In genomic region chrX:56745019-56745418, GRCh38 we compare ENCODE assay signal across 12 cellular contexts. TPM values are rescaled to one million over a fixed set of nuclear protein-coding genes. Genes with fewer than 3 reads are reported as not detected.
DNase-seq lines count a peak whose midpoint lies in the region; TF ChIP-seq lines count a peak whose summit lies in the region.
"Had no signal": no experiment of that assay in that cellular context is flagged by ENCODE, and none has a peak within 500 bp of the region (broad histone marks: within the 10 kb centered on the region; RNA-seq: fewer than 3 reads in every experiment).

No MANE protein-coding gene starts in this region.

- H3K27me3 ChIP-seq in stomach: no peaks in the 10 kb centered on the region
- H3K27me3 ChIP-seq: suprapubic skin had no signal

- peak; percentile 48 for DNase-seq in Caki2 (ENCODE audit: low read depth)
- DNase-seq in HK-2 (ENCODE audit: unreplicated experiment): peak; percentile 21
- peak; percentile 65 for DNase-seq in astrocyte of the spinal cord (ENCODE audit: low read depth, low spot score)
- DNase-seq in kidney tubule cell (ENCODE audit: low spot score): peak; percentile 78
- DNase-seq in NCI-H2196 treated with DMSO at 0.1 percent for 48 hours (lab: John Stamatoyannopoulos, UW; ENCODE audit: unreplicated experiment): no peak
- DNase-seq in NCI-H1092 treated with DMSO at 0.1 percent for 48 hours (lab: John Stamatoyannopoulos, UW): no peak
- DNase-seq in stomach: no peak
- DNase-seq: DMS79; NCI-H2171; nucleus accumbens; stimulated activated CD4-positive, alpha-beta T cell treated with anti-CD3 and anti-CD28 coated beads, Interleukin-1b, Interleukin-23, amount 100 ng/mL, for 48 hours had no signal

- H3K4me1 ChIP-seq in stomach: no peaks in the 10 kb centered on the region

- H3K27ac ChIP-seq in stomach: no peak overlapping the region
- H3K27ac ChIP-seq: suprapubic skin had no signal

- 73 to 83% (median 76%) methylated on average over 4 of the region's 4 CpGs for WGBS in stomach, 5 donors

- no peak for TF ChIP-seq CTCF in astrocyte of the spinal cord (IDR thresholded peaks at IDR 0.05; ENCODE audit: low read depth, low read length)
- no peak for TF ChIP-seq CTCF in stomach (IDR thresholded peaks at IDR 0.05)

- H3K4me3 ChIP-seq in astrocyte of the spinal cord (ENCODE audit: low read depth, low read length) (no peak overlapping the region), stomach (no peak overlapping the region)
- H3K4me3 ChIP-seq: suprapubic skin had no signal

- H3K9me3 ChIP-seq in stomach: peaks cover 0 to 10% (median 4%) of the 10 kb centered on the region in 4 donors
- H3K9me3 ChIP-seq: suprapubic skin had no signal

- TF ChIP-seq EP300 in stomach (IDR thresholded peaks at IDR 0.05): no peak

- in situ Hi-C loops in Caki2 (cut with HindIII; ENCODE audit: low pct_unique_long_range_greater_than_20kb, low sequenced_read_pairs): no loop called here
- in situ Hi-C loops in astrocyte of the spinal cord (cut with HindIII; ENCODE audit: low sequenced_read_pairs): no loop called here

- intact Hi-C loops in stomach (cut with DNase I; ENCODE audit: low total_unique reads): no loop called here

- H3K36me3 ChIP-seq in stomach: no peaks in the 10 kb centered on the region
- H3K36me3 ChIP-seq: suprapubic skin had no signal

- no peak for TF ChIP-seq POLR2A in stomach (IDR thresholded peaks at IDR 0.05)

RNA-seq across cellular contexts. Expression of gene NBDY, which starts 16.0 kb away (rescaled TPM):
- 17.7 and 22.4 TPM in 2 replicates for total RNA-seq in Caki2 (2014; rRNA removed; shearing (Covaris generic); ENCODE audit: low replicate concordance)
- 10 to 100 TPM in 2 of 5 donors, 1 to 10 TPM in 2, not detected in 1; 5.7 to 46.6 (median 13.2) TPM for total RNA-seq in stomach
- 10 to 100 TPM; 16.5 to 33.3 (median 30.8) TPM for polyA plus RNA-seq in stomach

Comparison
In these comparisons a context has a peak if more than half of its experiments do, and no peak if none do; other contexts are left out.
1. DNase-seq: peak in Caki2 (single experiment), HK-2 (single experiment), astrocyte of the spinal cord (single experiment) and kidney tubule cell (single experiment); none in NCI-H2196 treated with DMSO at 0.1 percent for 48 hours (single experiment), NCI-H1092 treated with DMSO at 0.1 percent for 48 hours (single experiment) and stomach (single experiment).